ENCODE assay signal across 25 cellular contexts in genomic region chr17:50076221-50076590, GRCh38. TPM values are rescaled to one million over a fixed set of nuclear protein-coding genes. Genes with fewer than 3 reads are reported as not detected.
"Had no signal": no experiment of that assay in that cellular context is flagged by ENCODE, and none has a peak within 500 bp of the region (broad histone marks: within the 10 kb centered on the region; RNA-seq: fewer than 3 reads in every experiment).

No MANE protein-coding gene starts in this region.

- H3K27ac Mint-ChIP-seq: naive thymus-derived CD4-positive, alpha-beta T cell; nephron progenitor cell; progenitor cell of endocrine pancreas; stimulated activated effector memory CD8-positive, alpha-beta T cell treated with anti-CD3 and anti-CD28 coated beads, Interleukin-12 subunit alpha, Interleukin-12 subunit beta, amount 100 ng/mL, for 72 hours had no signal

- H3K36me3 Mint-ChIP-seq: stimulated activated effector memory CD8-positive, alpha-beta T cell treated with anti-CD3 and anti-CD28 coated beads, Interleukin-12 subunit alpha, Interleukin-12 subunit beta, amount 100 ng/mL, for 72 hours had no signal

- H3K4me3 ChIP-seq: dorsolateral prefrontal cortex, gastrocnemius medialis, hepatocyte, stomach, thoracic aorta, transverse colon, vagina had no signal

- H3K4me3 Mint-ChIP-seq: naive thymus-derived CD4-positive, alpha-beta T cell; nephron progenitor cell; stimulated activated effector memory CD8-positive, alpha-beta T cell treated with anti-CD3 and anti-CD28 coated beads, Interleukin-12 subunit alpha, Interleukin-12 subunit beta, amount 100 ng/mL, for 72 hours had no signal

- H3K27me3 ChIP-seq: dorsolateral prefrontal cortex, gastrocnemius medialis, hepatocyte, neutrophil, stomach, transverse colon, vagina had no signal

- ATAC-seq: esophagus mucosa; gastrocnemius medialis; left lobe of liver; naive thymus-derived CD4-positive, alpha-beta T cell; sciatic nerve; stimulated activated effector memory CD8-positive, alpha-beta T cell treated with anti-CD3 and anti-CD28 coated beads, Interleukin-12 subunit alpha, Interleukin-12 subunit beta, amount 100 ng/mL, for 72 hours had no signal

- H3K27me3 Mint-ChIP-seq: naive thymus-derived CD4-positive, alpha-beta T cell had no signal

- H3K4me1 Mint-ChIP-seq: stimulated activated effector memory CD8-positive, alpha-beta T cell treated with anti-CD3 and anti-CD28 coated beads, Interleukin-12 subunit alpha, Interleukin-12 subunit beta, amount 100 ng/mL, for 72 hours had no signal

- DNase-seq: dorsolateral prefrontal cortex; effector CD4-positive, alpha-beta T cell; foreskin fibroblast; gastrocnemius medialis; head of caudate nucleus; kidney; midbrain; naive thymus-derived CD4-positive, alpha-beta T cell; stimulated activated CD4-positive, alpha-beta T cell treated with anti-CD3 and anti-CD28 coated beads, Interleukin-2, amount 100 ng/mL, for 24 hours; stimulated activated CD4-positive, alpha-beta T cell treated with anti-CD3 and anti-CD28 coated beads, Interleukin-4, amount 100 ng/mL, for 24 hours; stimulated activated naive CD4-positive, alpha-beta T cell treated with Interleukin-2 at 50 U/mL for 16 hours; stomach; substantia nigra; transverse colon had no signal

- H3K27ac ChIP-seq: gastrocnemius medialis, hepatocyte, neutrophil, parathyroid adenoma, transverse colon, vagina had no signal

- H3K9ac ChIP-seq: parathyroid adenoma had no signal

- H3K36me3 ChIP-seq: neutrophil had no signal

- H3K9me3 ChIP-seq: gastrocnemius medialis, neutrophil, thoracic aorta, transverse colon, vagina had no signal

- H3K4me1 ChIP-seq: vagina had no signal

- H3K9me3 Mint-ChIP-seq: stimulated activated effector memory CD8-positive, alpha-beta T cell treated with anti-CD3 and anti-CD28 coated beads, Interleukin-12 subunit alpha, Interleukin-12 subunit beta, amount 100 ng/mL, for 72 hours had no signal

RNA-seq across cellular contexts. Expression of gene SAMD14, which starts 53.8 kb away (rescaled TPM):
- polyA plus RNA-seq: naive thymus-derived CD4-positive, alpha-beta T cell had no signal
